32 cellular contexts compared by ENCODE assay signal in genomic region chr20:25720285-25720684, GRCh38.
"Had no signal": no experiment of that assay in that cellular context is flagged by ENCODE, and none has a peak within 500 bp of the region (broad histone marks: within the 10 kb centered on the region; RNA-seq: fewer than 3 reads in every experiment).

No MANE protein-coding gene starts in this region.

- H3K4me3 ChIP-seq: breast epithelium, left lung, lung, sigmoid colon, suprapubic skin, tibial artery, upper lobe of right lung had no signal

- H3K36me3 ChIP-seq: breast epithelium, sigmoid colon, suprapubic skin, upper lobe of right lung had no signal

- ATAC-seq: left lung; natural killer cell treated with Interleukin-12 subunit alpha and Interleukin-12 subunit beta and Interleukin-15 and Interleukin-18, amount 100 ng/mL, for 72 hours; upper lobe of right lung had no signal

- FAIRE-seq: colon, small intestine, TTC549 had no signal

- H3K4me3 Mint-ChIP-seq: natural killer cell treated with Interleukin-12 subunit alpha and Interleukin-12 subunit beta and Interleukin-15 and Interleukin-18, amount 100 ng/mL, for 72 hours; T-helper 1 cell treated with Interleukin-12 subunit alpha and Interleukin-12 subunit beta and Interleukin-4 antibody, amounts not matched to agents 30 μg/mL and 1 μg/mL, for 36 hours had no signal

- DNase-seq: activated CD4-positive, alpha-beta T cell treated with anti-CD3 and anti-CD28 coated beads for 48 hours; activated CD4-positive, alpha-beta T cell treated with anti-CD3 and anti-CD28 coated beads, Interleukin-2, amount 50 U/mL, for 48 hours; activated CD8-positive, alpha-beta memory T cell treated with anti-CD3 and anti-CD28 coated beads for 24 hours; activated effector memory CD4-positive, alpha-beta T cell treated with anti-CD3 and anti-CD28 coated beads, Interleukin-2, amount 50 U/mL, for 16 hours; activated naive CD4-positive, alpha-beta T cell treated with anti-CD3 and anti-CD28 coated beads for 36 hours; activated T-cell treated with anti-CD3 and anti-CD28 coated beads, Interleukin-2, amount 50 U/mL, for 1 hour; dermis blood vessel endothelial cell; effector CD4-positive, alpha-beta T cell; foreskin fibroblast; head of caudate nucleus; hypothalamus; immature natural killer cell; mesendoderm; sigmoid colon; small intestine; stimulated activated CD4-positive, alpha-beta T cell treated with anti-CD3 and anti-CD28 coated beads, Interleukin-1b, Interleukin-23, amount 100 ng/mL, for 48 hours; stimulated activated CD4-positive, alpha-beta T cell treated with anti-CD3 and anti-CD28 coated beads, Interleukin-4, amount 100 ng/mL, for 4 hours; stimulated activated CD8-positive, alpha-beta memory T cell treated with anti-CD3 and anti-CD28 coated beads, Interleukin-4, amount 100 ng/mL, for 48 hours; stimulated activated naive CD4-positive, alpha-beta T cell; SW 1271; T-helper 9 cell; tibial artery; upper lobe of right lung had no signal

- H3K9me3 ChIP-seq: sigmoid colon, suprapubic skin, upper lobe of right lung had no signal

- H3K27me3 ChIP-seq: breast epithelium, left lung, sigmoid colon, suprapubic skin, tibial artery, upper lobe of right lung had no signal

- H3K27ac ChIP-seq: breast epithelium, left lung, sigmoid colon, suprapubic skin, tibial artery, upper lobe of right lung had no signal

- H3K27ac Mint-ChIP-seq: activated T-helper 1 cell treated with anti-CD3 and anti-CD28 coated beads, Interleukin-12 subunit alpha, Interleukin-12 subunit beta, Interleukin-2, Interleukin-4 antibody, amounts not matched to agents 30 ng/mL and 10 ng/mL and 1 ng/mL, durations not matched to agents 14 hours and 24 hours and 36 hours had no signal

- H3K4me1 ChIP-seq: breast epithelium, left lung, sigmoid colon, tibial artery, upper lobe of right lung had no signal

- H3K27me3 Mint-ChIP-seq: natural killer cell treated with Interleukin-12 subunit alpha and Interleukin-12 subunit beta and Interleukin-15 and Interleukin-18, amount 100 ng/mL, for 72 hours had no signal
